In genomic region chr1:7698666-7699065, GRCh38 we compare ENCODE assay signal across 22 cellular contexts.
"Had no signal": no experiment of that assay in that cellular context is flagged by ENCODE, and none has a peak within 500 bp of the region (broad histone marks: within the 10 kb centered on the region; RNA-seq: fewer than 3 reads in every experiment).

No MANE protein-coding gene starts in this region.

- H3K36me3 ChIP-seq: adrenal gland, ascending aorta, colonic mucosa, esophagus squamous epithelium, gastroesophageal sphincter, left ventricle myocardium inferior, right lobe of liver, upper lobe of left lung had no signal

- H3K9me3 ChIP-seq: adrenal gland, ascending aorta, colonic mucosa, right lobe of liver, upper lobe of left lung had no signal

- ATAC-seq: gastroesophageal sphincter, right lobe of liver, T-cell had no signal

- H3K4me1 ChIP-seq: adrenal gland, colonic mucosa, right lobe of liver had no signal

- H3K27ac ChIP-seq: adrenal gland, ascending aorta, colonic mucosa, esophagus squamous epithelium, gastroesophageal sphincter, left ventricle myocardium inferior, right lobe of liver, upper lobe of left lung had no signal

- H3K27me3 ChIP-seq: adrenal gland, ascending aorta, colonic mucosa, dorsolateral prefrontal cortex, right lobe of liver, upper lobe of left lung had no signal

- H3K4me3 ChIP-seq: adrenal gland, ascending aorta, colonic mucosa, dorsolateral prefrontal cortex, esophagus squamous epithelium, gastroesophageal sphincter, left ventricle myocardium inferior, right lobe of liver, smooth muscle cell, upper lobe of left lung had no signal

- H3K27ac Mint-ChIP-seq: activated B cell treated with CpG ODN at 0.5 μM for 24 hours; activated CD4-positive, alpha-beta memory T cell treated with anti-CD3 and anti-CD28 coated beads, Interleukin-2, amount 10 ng/mL, durations not matched to agents 7 days and 5 days; activated naive CD4-positive, alpha-beta T cell treated with anti-CD3 and anti-CD28 coated beads, Interleukin-2, amount 50 U/mL, for 24 hours; activated T-helper 1 cell treated with anti-CD3 and anti-CD28 coated beads, Interleukin-12 subunit alpha, Interleukin-12 subunit beta, Interleukin-2, Interleukin-4 antibody, amounts not matched to agents 30 ng/mL and 10 ng/mL and 1 ng/mL, durations not matched to agents 14 hours and 24 hours and 36 hours; nephron had no signal

- H3K4me2 ChIP-seq: smooth muscle cell had no signal

- H3K4me3 Mint-ChIP-seq: activated B cell treated with CpG ODN at 0.5 μM for 24 hours; activated CD4-positive, alpha-beta memory T cell treated with anti-CD3 and anti-CD28 coated beads, Interleukin-2, amount 10 ng/mL, durations not matched to agents 7 days and 5 days; activated naive CD4-positive, alpha-beta T cell treated with anti-CD3 and anti-CD28 coated beads, Interleukin-2, amount 50 U/mL, for 24 hours; activated T-helper 1 cell treated with anti-CD3 and anti-CD28 coated beads, Interleukin-12 subunit alpha, Interleukin-12 subunit beta, Interleukin-2, Interleukin-4 antibody, amounts not matched to agents 30 ng/mL and 10 ng/mL and 1 ng/mL, durations not matched to agents 14 hours and 24 hours and 36 hours; nephron; T-cell had no signal

- H3K9me3 Mint-ChIP-seq: activated naive CD4-positive, alpha-beta T cell treated with anti-CD3 and anti-CD28 coated beads, Interleukin-2, amount 50 U/mL, for 24 hours had no signal

- DNase-seq: activated B cell treated with CpG ODN at 0.5 μM for 24 hours; activated CD4-positive, alpha-beta memory T cell treated with anti-CD3 and anti-CD28 coated beads, Interleukin-2, amount 10 ng/mL, durations not matched to agents 7 days and 5 days; activated CD4-positive, alpha-beta T cell treated with anti-CD3 and anti-CD28 coated beads for 48 hours; activated gamma-delta T cell treated with Interleukin-2 at 50 U/mL for 16 hours; adrenal gland; colonic mucosa; esophagus squamous epithelium; left ventricle myocardium inferior; occipital lobe; right lobe of liver; stimulated activated CD4-positive, alpha-beta T cell treated with anti-CD3 and anti-CD28 coated beads, Interleukin-2, amount 100 ng/mL, for 48 hours; stimulated activated CD8-positive, alpha-beta memory T cell treated with anti-CD3 and anti-CD28 coated beads, Interleukin-4, amount 100 ng/mL, for 48 hours; stimulated activated naive CD4-positive, alpha-beta T cell; T-cell; upper lobe of left lung had no signal
